Comparison of ENCODE assay signal across 1 cellular context in genomic region chr5:33231214-33231710, GRCh38.
TF ChIP-seq lines count a peak whose summit lies in the region.

No MANE protein-coding gene starts in this region.

TF ChIP-seq in HEK293, 187 proteins besides CTCF, POLR2A, EP300 and RAD21 (continued from another document):
- TF ChIP-seq PRDM10 (tag by site-specific recombination; IDR thresholded peaks at IDR 0.05), result peak; percentile 94
- TF ChIP-seq, protein P1, sequence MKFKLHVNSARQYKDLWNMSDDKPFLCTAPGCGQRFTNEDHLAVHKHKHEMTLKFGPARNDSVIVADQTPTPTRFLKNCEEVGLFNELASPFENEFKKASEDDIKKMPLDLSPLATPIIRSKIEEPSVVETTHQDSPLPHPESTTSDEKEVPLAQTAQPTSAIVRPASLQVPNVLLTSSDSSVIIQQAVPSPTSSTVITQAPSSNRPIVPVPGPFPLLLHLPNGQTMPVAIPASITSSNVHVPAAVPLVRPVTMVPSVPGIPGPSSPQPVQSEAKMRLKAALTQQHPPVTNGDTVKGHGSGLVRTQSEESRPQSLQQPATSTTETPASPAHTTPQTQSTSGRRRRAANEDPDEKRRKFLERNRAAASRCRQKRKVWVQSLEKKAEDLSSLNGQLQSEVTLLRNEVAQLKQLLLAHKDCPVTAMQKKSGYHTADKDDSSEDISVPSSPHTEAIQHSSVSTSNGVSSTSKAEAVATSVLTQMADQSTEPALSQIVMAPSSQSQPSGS (tag by site-specific recombination; IDR thresholded peaks at IDR 0.05; ENCODE audit: low read depth), result 0 out of 2 replicates have a peak, but pooled peaks have one; percentile 23
